Comparison of ENCODE assay signal across 23 cellular contexts in genomic region chr5:143601917-143602333, GRCh38.
DNase-seq lines count a peak whose midpoint lies in the region; ATAC-seq and TF ChIP-seq lines count a peak whose summit lies in the region.
"Had no signal": no experiment of that assay in that cellular context is flagged by ENCODE, and none has a peak within 500 bp of the region (broad histone marks: within the 10 kb centered on the region; RNA-seq: fewer than 3 reads in every experiment).

No MANE protein-coding gene starts in this region.

- peak overlapping the region in 3 of 8 donors; percentile 29 to 47 (median 42) for H3K27ac ChIP-seq in spleen
- H3K27ac ChIP-seq: adrenal gland had no signal

- H3K36me3 ChIP-seq in Loucy (ENCODE audit: insufficient read depth, low read length) (no peaks in the 10 kb centered on the region), spleen (no peaks in the 10 kb centered on the region)
- H3K36me3 ChIP-seq: adrenal gland, breast epithelium had no signal

- H3K4me3 ChIP-seq in Loucy (ENCODE audit: low read length, poor library complexity, severe bottlenecking) (no peak overlapping the region), spleen (no peak overlapping the region)
- H3K4me3 ChIP-seq: A549, adrenal gland, breast epithelium had no signal

- DNase-seq in Right ventricle myocardium superior (peak; percentile 42), cardiac septum (ENCODE audit: low spot score) (no peak), SKM-1 treated with dmso at 0.1 percent for 144 hours (lab: John Stamatoyannopoulos, UW; ENCODE audit: unreplicated experiment) (peak; percentile 61), spleen (peak; percentile 63), NCI-H1694 treated with DMSO at 0.1 percent for 48 hours (lab: John Stamatoyannopoulos, UW) (no peak)
- no peak for DNase-seq in stimulated activated CD4-positive, alpha-beta T cell treated with anti-CD3 and anti-CD28 coated beads, Interleukin-4, amount 100 ng/mL, for 4 hours
- DNase-seq: activated gamma-delta T cell treated with Interleukin-2 at 50 U/mL for 16 hours; activated T-cell treated with anti-CD3 and anti-CD28 coated beads, Interleukin-2, amount 50 U/mL, for 1 hour; cortex of kidney; GDM1; mesendoderm; naive B cell; NCI-H1436 treated with DMSO at 0.1 percent for 48 hours; NCI-H510A treated with DMSO at 0.1 percent for 48 hours; NK-92 treated with Interleukin-12 subunit alpha and Interleukin-12 subunit beta, amount 100 ng/mL, for 24 hours; RPMI8226; stimulated activated CD8-positive, alpha-beta memory T cell treated with anti-CD3 and anti-CD28 coated beads, Interleukin-4, amount 100 ng/mL, for 48 hours had no signal

- 0 out of 2 replicates have a peak, but pooled peaks cover 5% of the 10 kb centered on the region for H3F3A ChIP-seq in Loucy (ENCODE audit: low read depth)

- no peak for TF ChIP-seq POLR2A in spleen (IDR thresholded peaks at IDR 0.05)

- no peaks in the 10 kb centered on the region for H3K27me3 ChIP-seq in Loucy (ENCODE audit: insufficient read depth, low read length, poor library complexity, severe bottlenecking)
- H3K27me3 ChIP-seq in spleen (replicated peaks in 1 of 7), result no peaks in the 10 kb centered on the region
- H3K27me3 ChIP-seq: breast epithelium had no signal

- H3K4me1 ChIP-seq in Loucy (ENCODE audit: insufficient read depth, low read length, poor library complexity, severe bottlenecking) (peaks cover 49% of the 10 kb centered on the region), spleen (peaks cover 10 to 36% (median 18%) of the 10 kb centered on the region in 6 donors)
- H3K4me1 ChIP-seq: adrenal gland, breast epithelium had no signal

- H3K9ac ChIP-seq in Loucy (ENCODE audit: low read depth, low read length, poor library complexity, severe bottlenecking), result no peak overlapping the region

- intact Hi-C loops in Right ventricle myocardium superior (cut with DNase I) (no loop called here), cardiac septum (cut with DNase I) (no loop called here), spleen (cut with DNase I; ENCODE audit: low total_unique reads) (no loop called here)

- H4K20me1 ChIP-seq in Loucy (ENCODE audit: insufficient read depth, low read length, poor library complexity, severe bottlenecking), result no peaks in the 10 kb centered on the region

- ATAC-seq in Right ventricle myocardium superior (ENCODE audit: poor library complexity), result peak; percentile 18
- no peak for ATAC-seq in HG02763 (IDR thresholded peaks at IDR 0.05; ENCODE audit: unreplicated experiment)
- ATAC-seq: A549, SK-N-SH treated with all-trans-retinoic acid at 6 μM for 48 hours had no signal

- no peaks in the 10 kb centered on the region for H3K9me2 ChIP-seq in Loucy (replicated peaks; ENCODE audit: low read depth, low read length)

- TF ChIP-seq CTCF in Loucy (conservative IDR thresholded peaks at IDR 0.05; ENCODE audit: low read length) (no peak), spleen (IDR thresholded peaks at IDR 0.05 in 8 of 11, conservative IDR thresholded peaks at IDR 0.05 in 3 of 11) (no peak)

- peak overlapping the region; percentile 12 for H3K4me2 ChIP-seq in Loucy (ENCODE audit: low read depth, low read length, poor library complexity, severe bottlenecking)
- H3K4me2 ChIP-seq: A549 had no signal

- WGBS in spleen, 5 donors, result 47 to 75% (median 57%) methylated on average over 4 of the region's 4 CpGs

- H3K9me3 ChIP-seq in Loucy (ENCODE audit: insufficient read depth, low read depth, low read length), result no peaks in the 10 kb centered on the region
- H3K9me3 ChIP-seq in spleen, result no peaks in the 10 kb centered on the region
- H3K9me3 ChIP-seq: adrenal gland, breast epithelium had no signal

- no peak overlapping the region for H2AFZ ChIP-seq in Loucy (ENCODE audit: low read length)

- no peaks in the 10 kb centered on the region for H3K79me2 ChIP-seq in Loucy (ENCODE audit: insufficient read depth, low read length)

Comparison
In these comparisons a context has a peak if more than half of its experiments do, and no peak if none do; other contexts are left out.
1. DNase-seq: peak in Right ventricle myocardium superior (single experiment), SKM-1 treated with dmso at 0.1 percent for 144 hours (single experiment) and spleen (single experiment); none in cardiac septum (single experiment), stimulated activated CD4-positive, alpha-beta T cell treated with anti-CD3 and anti-CD28 coated beads, Interleukin-4, amount 100 ng/mL, for 4 hours (0 of 2) and NCI-H1694 treated with DMSO at 0.1 percent for 48 hours (single experiment).